In the genomic region with DNA sequence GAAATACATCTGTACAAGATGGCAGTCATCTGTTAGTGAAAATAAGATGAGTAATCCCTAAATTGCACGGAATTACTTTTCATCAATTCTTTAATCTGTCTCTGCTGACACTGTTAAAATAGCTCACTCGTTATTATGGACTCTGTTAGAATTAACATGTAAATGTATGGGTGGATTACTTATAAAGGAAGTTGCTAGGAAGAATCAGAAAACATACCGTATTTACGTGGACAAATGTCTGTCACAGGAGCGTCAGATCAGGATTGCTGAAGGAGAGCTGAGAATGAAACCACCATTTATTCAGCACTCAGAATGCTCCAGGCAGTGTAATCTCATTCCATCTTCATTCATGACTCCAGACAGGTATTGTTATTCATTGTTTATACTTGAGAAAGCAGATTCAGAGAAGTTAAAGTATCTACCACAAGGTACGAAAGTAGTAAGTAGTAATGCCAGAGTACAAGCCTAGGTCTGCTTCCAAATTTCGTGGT, we compare ENCODE assay signal across 8 cellular contexts. TPM values are rescaled to one million over a fixed set of nuclear protein-coding genes. Genes with fewer than 3 reads are reported as not detected.
A peak's percentile ranks its signal among the peaks of the same experiment; 100 is the strongest.
DNase-seq lines count a peak whose midpoint lies in the region; ATAC-seq and TF ChIP-seq lines count a peak whose summit lies in the region.

No MANE protein-coding gene starts in this region.

- no peak overlapping the region for H4K5ac ChIP-seq in mesendoderm (ENCODE audit: low read length)

- peak overlapping the region; percentile 11 for H3K4me2 ChIP-seq in mesendoderm (ENCODE audit: low read length)

- H2AFZ ChIP-seq in ACC112 (ENCODE audit: low read length, unreplicated experiment) = peak overlapping the region; percentile 98

- H3K36me3 ChIP-seq in ACC112 (ENCODE audit: insufficient read depth, low read length) (no peaks in the 10 kb centered on the region), mesendoderm (ENCODE audit: control insufficient read depth, insufficient read depth, low read length) (no peaks in the 10 kb centered on the region)

- H3K9ac ChIP-seq in mesendoderm (ENCODE audit: low read length) = peak overlapping the region; percentile 88

- no peak overlapping the region for H3K4ac ChIP-seq in mesendoderm (ENCODE audit: low read depth, low read length)

- DNase-seq in M059J (ENCODE audit: low read depth) = peak; percentile 64
- DNase-seq in choroid plexus epithelial cell (ENCODE audit: low read depth) = peak; percentile 54
- DNase-seq in mesendoderm = peak; percentile 54
- no peak for DNase-seq in activated CD4-positive, alpha-beta T cell treated with anti-CD3 and anti-CD28 coated beads for 48 hours

- no peak overlapping the region for H3K23ac ChIP-seq in mesendoderm (ENCODE audit: low read length)

- peak overlapping the region; percentile 49 for H3K56ac ChIP-seq in mesendoderm (ENCODE audit: low read length)

- no peak overlapping the region for H2AK5ac ChIP-seq in mesendoderm (ENCODE audit: low read length)

- H2BK15ac ChIP-seq in mesendoderm (replicated peaks; ENCODE audit: low read depth) = no peak overlapping the region

- no peaks in the 10 kb centered on the region for H3K27me3 ChIP-seq in ACC112 (ENCODE audit: insufficient read depth, low read length)
- H3K27me3 ChIP-seq in mesendoderm (ENCODE audit: insufficient read depth, low read length, poor library complexity) = no peaks in the 10 kb centered on the region

- no peak overlapping the region for H2BK5ac ChIP-seq in mesendoderm (ENCODE audit: low read length)

- no CpG with 5 or more reads among the region's 7 CpGs for WGBS in mesendoderm (ENCODE audit: extremely low coverage, insufficient coverage, low lambda C conversion rate)

- no peak for TF ChIP-seq CTCF in choroid plexus epithelial cell (conservative IDR thresholded peaks at IDR 0.05; ENCODE audit: low read depth, low read length)

- H3K4me3 ChIP-seq in ACC112 (ENCODE audit: low read depth, low read length) (peak overlapping the region; percentile 90), choroid plexus epithelial cell (ENCODE audit: low read depth, low read length) (peak overlapping the region; percentile 69), mesendoderm (ENCODE audit: low read length) (no peak overlapping the region)

- H3K79me1 ChIP-seq in mesendoderm (ENCODE audit: low read length) = peaks cover 2% of the 10 kb centered on the region

- H4K8ac ChIP-seq in mesendoderm (ENCODE audit: low read depth, low read length) = no peak overlapping the region

- H3K18ac ChIP-seq in mesendoderm (ENCODE audit: low read length) = no peak overlapping the region

- peaks cover 14% of the 10 kb centered on the region for H3K4me1 ChIP-seq in ACC112 (ENCODE audit: control insufficient read depth, insufficient read depth, low read length, unreplicated experiment)
- no peaks in the 10 kb centered on the region for H3K4me1 ChIP-seq in mesendoderm (ENCODE audit: control insufficient read depth, low read depth, low read length)

- H2BK120ac ChIP-seq in mesendoderm (ENCODE audit: low read depth, low read length) = no peak overlapping the region

- ATAC-seq in HG03097 (IDR thresholded peaks at IDR 0.05; ENCODE audit: low FRiP score, unreplicated experiment) (no peak), HG02870 (IDR thresholded peaks at IDR 0.05; ENCODE audit: unreplicated experiment) (no peak), HG02840 (IDR thresholded peaks at IDR 0.05; ENCODE audit: low FRiP score, unreplicated experiment) (no peak)

- H3K27ac ChIP-seq in ACC112 (ENCODE audit: low read depth, low read length) (peak overlapping the region; percentile 76), mesendoderm (ENCODE audit: low read depth, low read length) (no peak overlapping the region)

- H3K79me2 ChIP-seq in ACC112 (ENCODE audit: control insufficient read depth, insufficient read depth, low read length, unreplicated experiment) (peaks cover 21% of the 10 kb centered on the region), mesendoderm (ENCODE audit: control insufficient read depth, insufficient read depth, low read length) (peaks cover 1% of the 10 kb centered on the region)

RNA-seq across cellular contexts. Expression of gene LCA5, which starts 1.3 kb away (rescaled TPM):
- 4.1 and 5.0 TPM in 2 replicates for total RNA-seq in M059J (2014; rRNA removed; shearing (Covaris generic))
- polyA plus RNA-seq in mesendoderm (2013, experiment 1 of 2) = 1.4 TPM
- 1.8 TPM for polyA plus RNA-seq in mesendoderm (2013, experiment 2 of 2)
